ENCODE assay signal across 8 cellular contexts in the genomic region with DNA sequence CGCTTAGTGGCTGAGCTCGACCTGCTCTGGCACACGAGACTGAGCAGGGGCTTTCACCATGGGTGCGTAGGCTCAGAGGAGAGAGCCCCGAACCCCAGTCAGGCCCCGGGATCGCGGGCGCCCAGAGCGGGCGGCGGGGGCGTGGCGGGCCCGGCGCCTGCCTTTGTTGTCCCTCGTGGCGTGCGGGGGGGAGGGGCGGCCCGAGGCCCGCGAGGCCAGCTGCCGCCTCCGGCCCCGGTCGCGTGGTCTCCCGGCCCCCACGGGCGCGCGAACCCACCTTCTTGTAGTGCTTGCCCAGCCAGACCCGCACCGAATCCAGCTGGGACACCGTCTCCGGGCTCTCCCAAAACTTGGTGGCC. TPM values are rescaled to one million over a fixed set of nuclear protein-coding genes. Genes with fewer than 3 reads are reported as not detected.
DNase-seq lines count a peak whose midpoint lies in the region; ATAC-seq and TF ChIP-seq lines count a peak whose summit lies in the region.

No MANE protein-coding gene starts in this region.

- peaks cover 37% of the 10 kb centered on the region for H3F3A ChIP-seq in GM23248 (ENCODE audit: insufficient read depth)

- H3K27me3 ChIP-seq in GM23248 (replicated peaks; ENCODE audit: insufficient read depth) = no peaks in the 10 kb centered on the region
- H3K27me3 ChIP-seq in MG63 = no peaks in the 10 kb centered on the region

- H3K27ac Mint-ChIP-seq in natural killer cell = peak overlapping the region; percentile 96 to 99

- ATAC-seq in esophagus mucosa (peak; percentile 69), natural killer cell (peak; percentile 59 to 81 (median 66))
- ATAC-seq in stimulated activated naive CD8-positive, alpha-beta T cell treated with anti-CD3 and anti-CD28 coated beads, Interleukin-15, Interleukin-2, amounts not matched to agents 100 U/mL and 50 U/mL, for 24 hours = peak; percentile 29

- intact Hi-C loops in natural killer cell (cut with micrococcal nuclease) = loop anchor here (5.0 kb wide), 1 partner anchor 744 kb away; no protein-coding TSS in a partner anchor

- peak overlapping the region; percentile 97 for H3K9ac ChIP-seq in GM23248

- peaks cover 19% of the 10 kb centered on the region for H3K4me1 ChIP-seq in GM23248 (ENCODE audit: insufficient read depth)

- peaks cover 56% of the 10 kb centered on the region for H3K79me2 ChIP-seq in GM23248 (ENCODE audit: insufficient read depth)

- H3K4me3 ChIP-seq in GM08714 (ENCODE audit: low read length) = peak overlapping the region; percentile 84
- peak overlapping the region; percentile 95 for H3K4me3 ChIP-seq in GM23248
- peak overlapping the region; percentile 77 for H3K4me3 ChIP-seq in MG63

- peak overlapping the region; percentile 90 for H3K4me3 Mint-ChIP-seq in natural killer cell

- TF ChIP-seq CTCF in natural killer cell (IDR thresholded peaks at IDR 0.05) = no peak

- H3K4me2 ChIP-seq in GM23248 (ENCODE audit: unreplicated experiment) = peak overlapping the region; percentile 94

- WGBS in GM23248 (ENCODE audit: low coverage in 1 of 2, low lambda C conversion rate in 2 of 2, missing lambda C conversion rate in 2 of 2), 2 experiments = 1% methylated on average over 5 to 20 of the region's 37 CpGs

- no peaks in the 10 kb centered on the region for H3K9me2 ChIP-seq in GM23248 (ENCODE audit: insufficient read depth)

- DNase-seq in GM23248 = peak; percentile 70
- DNase-seq in MG63 = peak; percentile 57
- peak; percentile 57 for DNase-seq in activated T-cell treated with anti-CD3 and anti-CD28 coated beads for 4 hours
- peak; percentile 68 for DNase-seq in natural killer cell
- peak; percentile 78 for DNase-seq in stimulated activated naive CD8-positive, alpha-beta T cell treated with anti-CD3 and anti-CD28 coated beads, Interleukin-15, Interleukin-2, amounts not matched to agents 100 U/mL and 50 U/mL, for 24 hours
- DNase-seq in G401 (ENCODE audit: low spot score) = no peak

- H3K9me3 ChIP-seq in GM23248 (ENCODE audit: low read depth) = no peaks in the 10 kb centered on the region
- H3K9me3 ChIP-seq in MG63 = no peaks in the 10 kb centered on the region

- H3K36me3 Mint-ChIP-seq in natural killer cell = no peaks in the 10 kb centered on the region

- peaks cover under 1% of the 10 kb centered on the region; the same call in 1 of the 2 replicates for H4K20me1 ChIP-seq in GM23248 (ENCODE audit: insufficient read depth)

- peaks cover 23% of the 10 kb centered on the region in 2 donors for H3K4me1 Mint-ChIP-seq in natural killer cell

- H3K36me3 ChIP-seq in GM23248 (ENCODE audit: low read depth) (no peaks in the 10 kb centered on the region), MG63 (peaks cover 5% of the 10 kb centered on the region; the same call in 1 of the 2 replicates)

- in situ Hi-C loops in GM23248 (cut with MboI) (no loop called here), G401 (cut with HindIII; ENCODE audit: low sequenced_read_pairs) (no loop called here)

- H3K27ac ChIP-seq in GM23248 = peak overlapping the region; percentile 94

- H3K9me3 Mint-ChIP-seq in natural killer cell = no peaks in the 10 kb centered on the region

- peaks cover 0 to 3% of the 10 kb centered on the region in 2 donors for H3K27me3 Mint-ChIP-seq in natural killer cell (ENCODE audit: low read depth in 2 of 2)

- H2AFZ ChIP-seq in GM23248 = peak overlapping the region; percentile 65

RNA-seq across cellular contexts. Expression of gene SMARCC1, which starts 0.4 kb away (rescaled TPM):
- 29.5 and 31.5 TPM in 2 replicates for total RNA-seq in GM23248 (2014; rRNA removed; shearing (Covaris generic))
- 40.9 and 43.4 TPM in 2 replicates for polyA plus RNA-seq in GM23248 (2016; fragmentation: Nextera tagmentation; extraction: Ambion mirVana)
- 33.4 and 40.8 TPM in 2 replicates for total RNA-seq in MG63 (2014; rRNA removed; shearing (Covaris generic); ENCODE audit: low replicate concordance)
- 51.2 TPM for total RNA-seq in esophagus mucosa
- total RNA-seq in natural killer cell = 100 to 1,000 TPM in 2 of 3 donors, 10 to 100 TPM in 1; 96.1 to 108 (median 102) TPM
- 44.6 and 63.4 TPM in 2 replicates for total RNA-seq in G401 (2014; rRNA removed; shearing (Covaris generic))

RNA-seq across cellular contexts. Expression of gene DHX30, which starts 21.6 kb away (rescaled TPM):
- 65.8 and 70.3 TPM in 2 replicates for total RNA-seq in GM23248 (2014; rRNA removed; shearing (Covaris generic))
- 42.9 and 44.1 TPM in 2 replicates for polyA plus RNA-seq in GM23248 (2016; fragmentation: Nextera tagmentation; extraction: Ambion mirVana)
- total RNA-seq in MG63 (2014; rRNA removed; shearing (Covaris generic); ENCODE audit: low replicate concordance) = 32.9 and 60.1 TPM in 2 replicates
- 31.4 TPM for total RNA-seq in esophagus mucosa
- 10 to 100 TPM; 72.0 to 83.4 (median 82.1) TPM for total RNA-seq in natural killer cell
- total RNA-seq in G401 (2014; rRNA removed; shearing (Covaris generic)) = 142 and 168 TPM in 2 replicates
